Comparison of ENCODE assay signal across 9 cellular contexts in the genomic region with DNA sequence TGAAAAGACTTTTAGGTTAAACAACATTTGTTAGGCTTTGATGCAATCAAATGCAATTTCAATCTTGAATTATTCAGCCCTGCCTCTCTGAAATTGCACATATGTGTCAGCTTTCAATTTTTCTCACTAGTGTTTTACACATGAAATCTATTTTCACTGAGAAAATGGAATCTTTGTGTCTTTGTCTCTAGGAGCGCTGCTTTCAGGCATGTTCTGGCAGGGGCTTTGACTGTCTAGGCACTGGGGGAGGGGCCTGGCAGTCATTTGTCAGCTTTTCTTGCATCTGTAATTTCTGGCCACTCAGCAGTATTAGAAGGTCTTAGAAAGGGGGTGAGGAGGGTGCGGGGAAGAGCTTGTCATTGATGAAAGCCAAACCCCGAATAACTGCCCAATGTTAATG.
DNase-seq lines count a peak whose midpoint lies in the region; ATAC-seq and TF ChIP-seq lines count a peak whose summit lies in the region.
"Had no signal": no experiment of that assay in that cellular context is flagged by ENCODE, and none has a peak within 500 bp of the region (broad histone marks: within the 10 kb centered on the region; RNA-seq: fewer than 3 reads in every experiment).

No MANE protein-coding gene starts in this region.

- H3K4me3 ChIP-seq in adipocyte (ENCODE audit: low read length), result no peak overlapping the region
- no peak overlapping the region for H3K4me3 ChIP-seq in iPS-18a (ENCODE audit: low read length)
- no peak overlapping the region for H3K4me3 ChIP-seq in spleen
- H3K4me3 ChIP-seq in Caco-2 (ENCODE audit: low read depth, low read length), result no peak overlapping the region
- H3K4me3 ChIP-seq: GM12878 had no signal

- WGBS in spleen, 5 donors, result 60 to 81% (median 74%) methylated on average over 3 of the region's 3 CpGs

- POLR2A ChIA-PET in Caco-2 (lab: Charles Lee), result no interaction called here

- H3K27me3 ChIP-seq in adipocyte (replicated peaks; ENCODE audit: control insufficient read depth, insufficient read depth, low read length) (no peaks in the 10 kb centered on the region), iPS-18a (ENCODE audit: control insufficient read depth, insufficient read depth, low read length) (no peaks in the 10 kb centered on the region), spleen (replicated peaks in 1 of 7) (no peaks in the 10 kb centered on the region), Caco-2 (replicated peaks; ENCODE audit: control insufficient read depth, insufficient read depth, low read length) (no peaks in the 10 kb centered on the region)

- BruUV-seq in Caco-2 (replicated peaks; lab: Mats Ljungman, UMichigan), result no TSS peak

- H3K4me1 ChIP-seq in adipocyte (ENCODE audit: control insufficient read depth, insufficient read depth, low read length) (peaks cover 28% of the 10 kb centered on the region), iPS-18a (ENCODE audit: control insufficient read depth, low read depth, low read length) (peaks cover 16% of the 10 kb centered on the region), spleen (peaks cover 2 to 59% (median 24%) of the 10 kb centered on the region in 6 donors), Caco-2 (no peaks in the 10 kb centered on the region)

- peak overlapping the region; percentile 96 for H3K27ac Mint-ChIP-seq in activated T-cell treated with anti-CD3 and anti-CD28 coated beads, Interleukin-2, amount 50 U/mL, for 72 hours
- H3K27ac Mint-ChIP-seq in Caco-2 (ENCODE audit: unreplicated experiment), result no peak overlapping the region

- intact Hi-C loops in spleen (cut with DNase I; ENCODE audit: low total_unique reads) (no loop called here), Caco-2 (cut with micrococcal nuclease; ENCODE audit: unreplicated experiment) (no loop called here)

- no peaks in the 10 kb centered on the region for H3K27me3 Mint-ChIP-seq in activated T-cell treated with anti-CD3 and anti-CD28 coated beads, Interleukin-2, amount 50 U/mL, for 72 hours (ENCODE audit: low read depth)
- H3K27me3 Mint-ChIP-seq in Caco-2 (ENCODE audit: insufficient read depth, unreplicated experiment), result no peaks in the 10 kb centered on the region

- H3K36me3 ChIP-seq in adipocyte (ENCODE audit: control insufficient read depth, insufficient read depth, low read length, severe bottlenecking) (peaks cover 14% of the 10 kb centered on the region), iPS-18a (ENCODE audit: control insufficient read depth, low read depth, low read length) (no peaks in the 10 kb centered on the region), spleen (peaks cover 0 to 17% (median 1%) of the 10 kb centered on the region in 6 donors), Caco-2 (ENCODE audit: control insufficient read depth, insufficient read depth, low read length) (no peaks in the 10 kb centered on the region)

- H3K9ac ChIP-seq in adipocyte (ENCODE audit: low read length) (no peak overlapping the region), iPS-18a (ENCODE audit: low read length) (peak overlapping the region; percentile 51)

- no peaks in the 10 kb centered on the region for H3K9me3 ChIP-seq in adipocyte (ENCODE audit: control insufficient read depth, low read length)
- H3K9me3 ChIP-seq in iPS-18a (ENCODE audit: control insufficient read depth, low read depth, low read length), result no peaks in the 10 kb centered on the region
- H3K9me3 ChIP-seq in spleen, result no peaks in the 10 kb centered on the region
- H3K9me3 ChIP-seq in Caco-2, result no peaks in the 10 kb centered on the region

- H3K9me3 Mint-ChIP-seq in activated T-cell treated with anti-CD3 and anti-CD28 coated beads, Interleukin-2, amount 50 U/mL, for 72 hours, result no peaks in the 10 kb centered on the region
- no peaks in the 10 kb centered on the region for H3K9me3 Mint-ChIP-seq in Caco-2 (ENCODE audit: unreplicated experiment)

- peak overlapping the region; percentile 43 to 45 for H3K4me3 Mint-ChIP-seq in activated T-cell treated with anti-CD3 and anti-CD28 coated beads, Interleukin-2, amount 50 U/mL, for 72 hours
- no peak overlapping the region for H3K4me3 Mint-ChIP-seq in Caco-2 (ENCODE audit: unreplicated experiment)

- TF ChIP-seq CTCF in spleen (IDR thresholded peaks at IDR 0.05 in 8 of 11, conservative IDR thresholded peaks at IDR 0.05 in 3 of 11) (no peak), Caco-2 (IDR thresholded peaks at IDR 0.05; ENCODE audit: insufficient read depth in 1 of 2, low read depth in 1 of 2, low read length in 1 of 2, severe bottlenecking in 1 of 2, unreplicated experiment in 1 of 2) (no peak)

- H3K4me1 Mint-ChIP-seq in activated T-cell treated with anti-CD3 and anti-CD28 coated beads, Interleukin-2, amount 50 U/mL, for 72 hours (ENCODE audit: low read depth), result peaks cover 32% of the 10 kb centered on the region
- H3K4me1 Mint-ChIP-seq in Caco-2 (ENCODE audit: low read depth, unreplicated experiment), result no peaks in the 10 kb centered on the region

- TF ChIP-seq POLR2A in spleen (IDR thresholded peaks at IDR 0.05), result no peak

- DNase-seq in activated T-cell treated with anti-CD3 and anti-CD28 coated beads, Interleukin-2, amount 50 U/mL, for 72 hours, result peak in 1 of 2 donors; percentile 29
- no peak for DNase-seq in activated T-cell treated with anti-CD3 and anti-CD28 coated beads for 4 hours
- DNase-seq in adipocyte (ENCODE audit: low read depth), result peak; percentile 72
- no peak for DNase-seq in spleen
- DNase-seq in Caco-2, result no peak

- H3K27ac ChIP-seq in iPS-18a (ENCODE audit: low read length) (peak overlapping the region; percentile 69), spleen (peak overlapping the region in 5 of 8 donors; percentile 44 to 70 (median 65))

- CTCF ChIA-PET in Caco-2 (lab: Charles Lee), result no interaction called here

- H3K36me3 Mint-ChIP-seq in activated T-cell treated with anti-CD3 and anti-CD28 coated beads, Interleukin-2, amount 50 U/mL, for 72 hours (ENCODE audit: insufficient read depth in 2 of 2), result peaks cover 2 to 11% of the 10 kb centered on the region in 2 donors
- H3K36me3 Mint-ChIP-seq in Caco-2 (ENCODE audit: insufficient read depth, unreplicated experiment), result peaks cover 5% of the 10 kb centered on the region

- peak; percentile 74 to 80 for ATAC-seq in activated T-cell treated with anti-CD3 and anti-CD28 coated beads, Interleukin-2, amount 50 U/mL, for 72 hours (replicated peaks in 1 of 2)
- no peak for ATAC-seq in HG03108 (IDR thresholded peaks at IDR 0.05; ENCODE audit: unreplicated experiment)
- ATAC-seq in esophagus mucosa, result no peak
- ATAC-seq: GM12878 had no signal

Comparison
In these comparisons a context has a peak if more than half of its experiments do, and no peak if none do; other contexts are left out.
1. ATAC-seq: peak in activated T-cell treated with anti-CD3 and anti-CD28 coated beads, Interleukin-2, amount 50 U/mL, for 72 hours (2 of 2); none in HG03108 (single experiment) and esophagus mucosa (single experiment).